9 cellular contexts compared by ENCODE assay signal in genomic region chr15:99565031-99565280, GRCh38. TPM values are rescaled to one million over a fixed set of nuclear protein-coding genes. Genes with fewer than 3 reads are reported as not detected.
DNase-seq lines count a peak whose midpoint lies in the region; ATAC-seq, FAIRE-seq and TF ChIP-seq lines count a peak whose summit lies in the region.
"Had no signal": no experiment of that assay in that cellular context is flagged by ENCODE, and none has a peak within 500 bp of the region (broad histone marks: within the 10 kb centered on the region; RNA-seq: fewer than 3 reads in every experiment).

No MANE protein-coding gene starts in this region.

- no peak for TF ChIP-seq POLR2A in stomach (IDR thresholded peaks at IDR 0.05)

- peak overlapping the region; percentile 61 for H3K4me3 Mint-ChIP-seq in WTC11

- no peak overlapping the region for H3K27ac Mint-ChIP-seq in WTC11

- H3K9me3 Mint-ChIP-seq in WTC11, result no peaks in the 10 kb centered on the region

- 4 to 26% (median 8%) methylated on average over 6 to 18 of the region's 19 CpGs for WGBS in stomach, 5 donors

- peak overlapping the region; percentile 43; the same call in 1 of the 2 replicates for H3K4me3 ChIP-seq in iPS-18c (ENCODE audit: insufficient read depth, low read depth, low read length)
- H3K4me3 ChIP-seq in stomach, result peak overlapping the region; percentile 73 to 96 (median 90)

- ATAC-seq in WTC11 (no peak), HG03097 (IDR thresholded peaks at IDR 0.05; ENCODE audit: low FRiP score, unreplicated experiment) (no peak)

- H3K36me3 ChIP-seq in stomach, result no peaks in the 10 kb centered on the region

- H3K4me1 ChIP-seq in stomach, result peaks cover 25 to 49% (median 40%) of the 10 kb centered on the region in 4 donors

- peak overlapping the region; percentile 94 to 100 (median 99) for H3K27ac ChIP-seq in stomach

- intact Hi-C loops in stomach (cut with DNase I; ENCODE audit: low total_unique reads), result no loop called here

- POLR2A ChIA-PET in WTC11 (lab: Charles Lee), result interaction anchor here (1.4 kb wide), 1 partner anchor 168 kb away, joined by 4 read pairs; the partner anchor contains the start of gene LYSMD4

- H3K27me3 ChIP-seq in stomach, result no peaks in the 10 kb centered on the region

- no peak for TF ChIP-seq EP300 in stomach (IDR thresholded peaks at IDR 0.05)

- CTCF ChIA-PET in WTC11 (lab: Charles Lee), result interaction anchor here (1.5 to 3.7 kb wide), 2 partner anchors 139 to 156 kb away, joined by 5 to 24 read pairs; no protein-coding TSS in a partner anchor

- H3K27me3 Mint-ChIP-seq in WTC11 (ENCODE audit: low read depth), result no peaks in the 10 kb centered on the region

- no peak for TF ChIP-seq CTCF in WTC11 (IDR thresholded peaks at IDR 0.05)
- TF ChIP-seq CTCF in stomach (IDR thresholded peaks at IDR 0.05), result no peak

- no peak for FAIRE-seq in RCC 7860 (lab: Jason Lieb, UNC)
- FAIRE-seq: A204.1 had no signal

- no peaks in the 10 kb centered on the region for H3K9me3 ChIP-seq in iPS-18c (ENCODE audit: control insufficient read depth, insufficient read depth, low read length)
- no peaks in the 10 kb centered on the region for H3K9me3 ChIP-seq in stomach

- H3K36me3 Mint-ChIP-seq in WTC11, result no peaks in the 10 kb centered on the region

- DNase-seq in DMS53 treated with DMSO at 0.1 percent for 48 hours (lab: John Stamatoyannopoulos, UW; ENCODE audit: unreplicated experiment) (peak; percentile 21), DMS53 (lab: John Stamatoyannopoulos, UW) (no peak), WTC11 (ENCODE audit: low spot score) (peak; percentile 51), stomach (no peak), cerebellar nuclear complex (lab: John Stamatoyannopoulos, UW) (no peak), RCC 7860 (ENCODE audit: low spot score) (no peak)

- H3K4me1 Mint-ChIP-seq in WTC11, result peaks cover 54% of the 10 kb centered on the region

TF ChIP-seq in WTC11, 78 proteins besides CTCF, POLR2A, EP300 and RAD21:
- TF ChIP-seq ZNF423 (CRISPR knock-in tag; IDR thresholded peaks at IDR 0.05), result peak; percentile 40; the same call in 1 of the 2 replicates
- TF ChIP-seq KAT7 (CRISPR knock-in tag; IDR thresholded peaks at IDR 0.05; ENCODE audit: borderline replicate concordance), result no peak

RNA-seq across cellular contexts. Expression of gene MEF2A, which starts 0.8 kb away (rescaled TPM):
- total RNA-seq in WTC11 (2021) (22.2 to 30.7 TPM (median 25.5 TPM) in 3 replicates), stomach (10 to 100 TPM; 17.7 to 85.2 (median 60.8) TPM)
- polyA plus RNA-seq in stomach, result 10 to 100 TPM; 11.0 to 12.2 (median 11.4) TPM

Comparison
In these comparisons a context has a peak if more than half of its experiments do, and no peak if none do; other contexts are left out.
1. DNase-seq: peak in DMS53 treated with DMSO at 0.1 percent for 48 hours (single experiment) and WTC11 (single experiment); none in DMS53 (single experiment), stomach (single experiment), cerebellar nuclear complex (0 of 2) and RCC 7860 (single experiment).